8 cellular contexts compared by ENCODE assay signal in genomic region chr20:49813305-49813974, GRCh38. TPM values are rescaled to one million over a fixed set of nuclear protein-coding genes. Genes with fewer than 3 reads are reported as not detected.
DNase-seq lines count a peak whose midpoint lies in the region; ATAC-seq and TF ChIP-seq lines count a peak whose summit lies in the region.

No MANE protein-coding gene starts in this region.

- H3K4me1 ChIP-seq in ACC112 (ENCODE audit: control insufficient read depth, insufficient read depth, low read length, unreplicated experiment) (peaks cover 23% of the 10 kb centered on the region), HUES48 (ENCODE audit: control insufficient read depth, insufficient read depth, low read length) (peaks cover 7% of the 10 kb centered on the region), breast epithelium (peaks cover 0 to 6% of the 10 kb centered on the region in 2 donors), mononuclear cell (ENCODE audit: insufficient read depth, low read length) (peaks cover 38% of the 10 kb centered on the region)

- peak overlapping the region; percentile 91 for H3K4me3 ChIP-seq in ACC112 (ENCODE audit: low read depth, low read length)
- H3K4me3 ChIP-seq in HUES48 (ENCODE audit: low read depth, low read length) = peak overlapping the region; percentile 88
- H3K4me3 ChIP-seq in breast epithelium = peak overlapping the region; percentile 86 to 94 (median 90)
- peak overlapping the region; percentile 53 for H3K4me3 ChIP-seq in mononuclear cell (ENCODE audit: low read length)

- H3K36me3 ChIP-seq in ACC112 (ENCODE audit: insufficient read depth, low read length) = no peaks in the 10 kb centered on the region
- H3K36me3 ChIP-seq in HUES48 (ENCODE audit: control insufficient read depth, insufficient read depth, low read length) = peaks cover 13% of the 10 kb centered on the region
- no peaks in the 10 kb centered on the region for H3K36me3 ChIP-seq in breast epithelium

- H3K27ac ChIP-seq in ACC112 (ENCODE audit: low read depth, low read length) (peak overlapping the region; percentile 85), HUES48 (ENCODE audit: low read depth, low read length) (peak overlapping the region; percentile 91), breast epithelium (peak overlapping the region; percentile 97)

- H3K79me2 ChIP-seq in ACC112 (ENCODE audit: control insufficient read depth, insufficient read depth, low read length, unreplicated experiment) = peaks cover 16% of the 10 kb centered on the region

- intact Hi-C loops in breast epithelium (cut with DNase I; ENCODE audit: low total_unique reads) = no loop called here

- H2AFZ ChIP-seq in ACC112 (ENCODE audit: low read length, unreplicated experiment) = no peak overlapping the region

- no peak for TF ChIP-seq POLR2A in breast epithelium (IDR thresholded peaks at IDR 0.05)

- H3K9me3 ChIP-seq in HUES48 (ENCODE audit: control insufficient read depth, insufficient read depth, low read length) (no peaks in the 10 kb centered on the region), breast epithelium (no peaks in the 10 kb centered on the region), mononuclear cell (ENCODE audit: low read depth, low read length) (no peaks in the 10 kb centered on the region)

- TF ChIP-seq CTCF in breast epithelium (IDR thresholded peaks at IDR 0.05) = no peak

- ATAC-seq in HG02981 (IDR thresholded peaks at IDR 0.05; ENCODE audit: unreplicated experiment) (no peak), GM19023 (IDR thresholded peaks at IDR 0.05; ENCODE audit: unreplicated experiment) (no peak), HG03108 (IDR thresholded peaks at IDR 0.05; ENCODE audit: unreplicated experiment) (no peak), HG03442 (IDR thresholded peaks at IDR 0.05; ENCODE audit: unreplicated experiment) (no peak)

- H3K9ac ChIP-seq in HUES48 (ENCODE audit: low read depth, low read length) = peak overlapping the region; percentile 72

- no peak for DNase-seq in breast epithelium (ENCODE audit: low spot score in 2 of 2)

- H3K27me3 ChIP-seq in ACC112 (ENCODE audit: insufficient read depth, low read length) = no peaks in the 10 kb centered on the region
- H3K27me3 ChIP-seq in HUES48 (ENCODE audit: control insufficient read depth, insufficient read depth, low read length) = no peaks in the 10 kb centered on the region
- H3K27me3 ChIP-seq in breast epithelium = no peaks in the 10 kb centered on the region
- no peaks in the 10 kb centered on the region for H3K27me3 ChIP-seq in mononuclear cell (ENCODE audit: insufficient read depth, low read length)

RNA-seq across cellular contexts. Expression of gene SLC9A8, which starts 0.8 kb away (rescaled TPM):
- total RNA-seq in breast epithelium = 10 to 100 TPM; 11.8 to 13.5 (median 13.3) TPM
- 34.5 TPM for total RNA-seq in mononuclear cell
